1 cellular context compared by ENCODE assay signal in genomic region chr20:9241721-9242427, GRCh38.
TF ChIP-seq lines count a peak whose summit lies in the region.

No MANE protein-coding gene starts in this region.

TF ChIP-seq in SK-N-SH treated with all-trans-retinoic acid at 6 μM for 48 hours, 23 proteins besides CTCF, POLR2A, EP300 and RAD21 (continued from another document):
- TF ChIP-seq, protein P1, sequence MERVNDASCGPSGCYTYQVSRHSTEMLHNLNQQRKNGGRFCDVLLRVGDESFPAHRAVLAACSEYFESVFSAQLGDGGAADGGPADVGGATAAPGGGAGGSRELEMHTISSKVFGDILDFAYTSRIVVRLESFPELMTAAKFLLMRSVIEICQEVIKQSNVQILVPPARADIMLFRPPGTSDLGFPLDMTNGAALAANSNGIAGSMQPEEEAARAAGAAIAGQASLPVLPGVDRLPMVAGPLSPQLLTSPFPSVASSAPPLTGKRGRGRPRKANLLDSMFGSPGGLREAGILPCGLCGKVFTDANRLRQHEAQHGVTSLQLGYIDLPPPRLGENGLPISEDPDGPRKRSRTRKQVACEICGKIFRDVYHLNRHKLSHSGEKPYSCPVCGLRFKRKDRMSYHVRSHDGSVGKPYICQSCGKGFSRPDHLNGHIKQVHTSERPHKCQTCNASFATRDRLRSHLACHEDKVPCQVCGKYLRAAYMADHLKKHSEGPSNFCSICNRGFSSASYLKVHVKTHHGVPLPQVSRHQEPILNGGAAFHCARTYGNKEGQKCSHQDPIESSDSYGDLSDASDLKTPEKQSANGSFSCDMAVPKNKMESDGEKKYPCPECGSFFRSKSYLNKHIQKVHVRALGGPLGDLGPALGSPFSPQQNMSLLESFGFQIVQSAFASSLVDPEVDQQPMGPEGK (CRISPR knock-in tag; IDR thresholded peaks at IDR 0.05; ENCODE audit: borderline replicate concordance), result no peak
- TF ChIP-seq TCF4 (CRISPR knock-in tag; IDR thresholded peaks at IDR 0.05; ENCODE audit: borderline replicate concordance), result no peak
- no peak for TF ChIP-seq CSRNP3 (CRISPR knock-in tag; IDR thresholded peaks at IDR 0.05)
